In genomic region chr1:27980216-27980820, GRCh38 we compare ENCODE assay signal across 12 cellular contexts. TPM values are rescaled to one million over a fixed set of nuclear protein-coding genes. Genes with fewer than 3 reads are reported as not detected.
"Had no signal": no experiment of that assay in that cellular context is flagged by ENCODE, and none has a peak within 500 bp of the region (broad histone marks: within the 10 kb centered on the region; RNA-seq: fewer than 3 reads in every experiment).

No MANE protein-coding gene starts in this region.

- H3K4me1 Mint-ChIP-seq: naive thymus-derived CD8-positive, alpha-beta T cell had no signal

- H3K9me3 ChIP-seq: sigmoid colon had no signal

- H3K4me3 ChIP-seq: sigmoid colon had no signal

- DNase-seq: activated CD4-positive, alpha-beta memory T cell treated with anti-CD3 and anti-CD28 coated beads for 36 hours; activated gamma-delta T cell treated with Interleukin-2 at 50 U/mL for 16 hours; activated T-cell treated with anti-CD3 and anti-CD28 coated beads, Interleukin-2, amount 50 U/mL, for 72 hours; cortex of kidney; effector memory CD4-positive, alpha-beta T cell; occipital lobe; sigmoid colon; stimulated activated CD4-positive, alpha-beta T cell treated with anti-CD3 and anti-CD28 coated beads, Interleukin-2, amount 100 ng/mL, for 48 hours; stimulated activated naive CD4-positive, alpha-beta T cell treated with Interleukin-2 at 50 U/mL for 16 hours had no signal

- H3K4me3 Mint-ChIP-seq: activated CD4-positive, alpha-beta memory T cell treated with anti-CD3 and anti-CD28 coated beads for 36 hours; activated T-cell treated with anti-CD3 and anti-CD28 coated beads, Interleukin-2, amount 50 U/mL, for 72 hours; naive thymus-derived CD8-positive, alpha-beta T cell had no signal

- H3K27ac Mint-ChIP-seq: activated CD4-positive, alpha-beta memory T cell treated with anti-CD3 and anti-CD28 coated beads for 36 hours; activated T-cell treated with anti-CD3 and anti-CD28 coated beads, Interleukin-2, amount 50 U/mL, for 72 hours had no signal

- H3K27me3 ChIP-seq: sigmoid colon had no signal

- H3K9me3 Mint-ChIP-seq: activated CD4-positive, alpha-beta memory T cell treated with anti-CD3 and anti-CD28 coated beads for 36 hours; activated T-cell treated with anti-CD3 and anti-CD28 coated beads, Interleukin-2, amount 50 U/mL, for 72 hours; naive thymus-derived CD8-positive, alpha-beta T cell had no signal

- H3K27ac ChIP-seq: epithelial cell of prostate had no signal

- H3K27me3 Mint-ChIP-seq: activated CD4-positive, alpha-beta memory T cell treated with anti-CD3 and anti-CD28 coated beads for 36 hours; naive thymus-derived CD8-positive, alpha-beta T cell had no signal

RNA-seq across cellular contexts. Expression of gene SMPDL3B, which starts 45.5 kb away (rescaled TPM):
- total RNA-seq: cardiac septum; naive thymus-derived CD8-positive, alpha-beta T cell; occipital lobe had no signal
